ENCODE assay signal across 23 cellular contexts in the genomic region with DNA sequence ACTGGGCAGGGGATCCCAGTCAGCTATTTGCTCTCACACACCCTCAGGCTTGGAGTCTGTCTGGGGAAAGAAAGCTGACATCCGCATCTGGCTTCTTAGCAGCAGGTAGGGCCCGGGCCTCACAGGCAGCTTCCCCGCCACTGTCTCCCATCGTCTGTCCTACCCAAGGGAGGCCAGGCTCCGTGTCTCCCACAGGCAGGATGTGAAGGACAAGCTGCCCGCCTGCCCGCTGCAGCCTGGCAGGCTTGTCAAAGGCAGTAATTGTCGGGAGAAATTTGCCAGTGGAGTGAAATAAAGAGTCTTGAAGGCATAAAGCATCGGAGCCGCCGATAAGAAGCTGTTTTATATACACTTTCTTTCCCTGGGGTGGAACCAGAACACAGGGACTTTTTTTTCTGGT. TPM values are rescaled to one million over a fixed set of nuclear protein-coding genes. Genes with fewer than 3 reads are reported as not detected.
"Had no signal": no experiment of that assay in that cellular context is flagged by ENCODE, and none has a peak within 500 bp of the region (broad histone marks: within the 10 kb centered on the region; RNA-seq: fewer than 3 reads in every experiment).

No MANE protein-coding gene starts in this region.

- ATAC-seq: effector memory CD8-positive, alpha-beta T cell; heart left ventricle; left lobe of liver; natural killer cell; sciatic nerve; stimulated activated naive CD8-positive, alpha-beta T cell treated with anti-CD3 and anti-CD28 coated beads, Interleukin-15, amount 100 ng/mL, for 72 hours; upper lobe of right lung had no signal

- H3K4me2 ChIP-seq: hepatocyte, smooth muscle cell had no signal

- H3K79me2 ChIP-seq: hepatocyte, parathyroid adenoma had no signal

- H2AFZ ChIP-seq: hepatocyte, parathyroid adenoma had no signal

- H3K4me1 ChIP-seq: heart left ventricle, parathyroid adenoma, right atrium auricular region, suprapubic skin, transverse colon, upper lobe of right lung, uterus had no signal

- H3K36me3 ChIP-seq: heart left ventricle, right atrium auricular region, suprapubic skin, transverse colon, upper lobe of right lung, uterus had no signal

- H3K27me3 ChIP-seq: hepatocyte, right atrium auricular region, uterus had no signal

- H3K4me3 ChIP-seq: heart left ventricle, hepatocyte, lung, right atrium auricular region, smooth muscle cell, suprapubic skin, transverse colon, upper lobe of right lung, uterus had no signal

- H3K9ac ChIP-seq: parathyroid adenoma had no signal

- DNase-seq: cortex of kidney; effector memory CD8-positive, alpha-beta T cell; heart left ventricle; kidney; natural killer cell; stimulated activated CD4-positive, alpha-beta T cell treated with anti-CD3 and anti-CD28 coated beads, Interleukin-12 subunit alpha, Interleukin-12 subunit beta, amount 100 ng/mL, for 4 hours; stimulated activated CD4-positive, alpha-beta T cell treated with anti-CD3 and anti-CD28 coated beads, Interleukin-1b, Interleukin-23, amount 100 ng/mL, for 48 hours; stimulated activated CD4-positive, alpha-beta T cell treated with anti-CD3 and anti-CD28 coated beads, Interleukin-4, amount 100 ng/mL, for 1 hour; stimulated activated CD8-positive, alpha-beta memory T cell treated with anti-CD3 and anti-CD28 coated beads, Interleukin-4, amount 100 ng/mL, for 48 hours; stimulated activated naive CD4-positive, alpha-beta T cell; stimulated activated naive CD8-positive, alpha-beta T cell treated with anti-CD3 and anti-CD28 coated beads, Interleukin-15, amount 100 ng/mL, for 72 hours; transverse colon; upper lobe of right lung; uterus had no signal

- H3K27ac ChIP-seq: heart left ventricle, hepatocyte, parathyroid adenoma, right atrium auricular region, suprapubic skin, transverse colon, upper lobe of right lung, uterus had no signal

- H3K9me3 ChIP-seq: heart left ventricle, right atrium auricular region, suprapubic skin, transverse colon, upper lobe of right lung, uterus had no signal

RNA-seq across cellular contexts. Expression of a gene that starts 44.0 kb away (rescaled TPM):
- polyA plus RNA-seq: esophagus, hepatocyte had no signal
